8 cellular contexts compared by ENCODE assay signal in the genomic region with DNA sequence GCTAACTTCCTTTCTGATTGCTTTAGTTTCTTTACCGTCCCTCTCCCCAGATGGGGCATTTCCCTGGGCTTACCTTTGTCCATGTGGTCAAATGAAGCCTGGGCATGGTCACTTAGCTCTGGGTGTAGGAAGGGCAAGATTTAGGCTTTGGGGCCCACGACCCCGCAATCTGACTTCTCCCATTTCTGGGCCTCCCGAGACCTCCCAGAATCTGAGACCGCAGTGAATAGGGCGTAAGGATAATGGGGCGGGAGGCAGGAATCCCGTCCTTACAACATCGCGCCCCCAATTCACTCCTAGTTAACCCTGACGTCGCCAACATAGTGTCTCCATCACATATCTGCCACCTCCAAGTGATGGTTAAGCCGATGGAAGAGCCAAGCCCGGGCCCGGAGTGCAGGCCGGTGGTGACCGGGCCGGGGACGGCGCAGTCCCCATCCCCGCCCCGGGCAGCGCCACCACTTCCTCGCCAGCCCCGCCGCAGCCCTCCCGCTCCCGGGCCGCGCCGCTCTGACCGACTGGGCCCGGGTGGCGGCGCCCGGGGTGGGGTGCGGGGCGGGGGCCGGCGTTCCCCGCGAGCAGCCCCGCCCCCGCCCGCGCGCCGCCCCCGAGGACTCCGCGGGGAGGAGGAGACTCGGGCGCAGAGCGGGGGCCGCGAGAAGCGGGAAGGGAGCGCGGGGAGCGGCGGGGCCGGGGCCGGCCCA. TPM values are rescaled to one million over a fixed set of nuclear protein-coding genes. Genes with fewer than 3 reads are reported as not detected.
DNase-seq lines count a peak whose midpoint lies in the region; ATAC-seq and TF ChIP-seq lines count a peak whose summit lies in the region.

A gene with protein sequence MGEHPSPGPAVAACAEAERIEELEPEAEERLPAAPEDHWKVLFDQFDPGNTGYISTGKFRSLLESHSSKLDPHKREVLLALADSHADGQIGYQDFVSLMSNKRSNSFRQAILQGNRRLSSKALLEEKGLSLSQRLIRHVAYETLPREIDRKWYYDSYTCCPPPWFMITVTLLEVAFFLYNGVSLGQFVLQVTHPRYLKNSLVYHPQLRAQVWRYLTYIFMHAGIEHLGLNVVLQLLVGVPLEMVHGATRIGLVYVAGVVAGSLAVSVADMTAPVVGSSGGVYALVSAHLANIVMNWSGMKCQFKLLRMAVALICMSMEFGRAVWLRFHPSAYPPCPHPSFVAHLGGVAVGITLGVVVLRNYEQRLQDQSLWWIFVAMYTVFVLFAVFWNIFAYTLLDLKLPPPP (plus strand): TSS at position 641 of the 704 bp plus-strand sequence. CDS start 358 bp downstream, outside the sequence.

- DNase-seq in NCI-H1092 treated with DMSO at 0.1 percent for 48 hours (lab: John Stamatoyannopoulos, UW) (peak; percentile 38), NCI-H1092 (lab: John Stamatoyannopoulos, UW) (no peak), Panc1 (ENCODE audit: low read depth, low spot score) (no peak), GM19240 (ENCODE audit: insufficient read length, low spot score) (no peak)

- in situ Hi-C loops in Panc1 (cut with HindIII; ENCODE audit: low pct_unique_long_range_greater_than_20kb, low sequenced_read_pairs): no loop called here

- no peak for TF ChIP-seq CTCF in Panc1 (IDR thresholded peaks at IDR 0.05)

- no TSS peak for BruUV-seq in Panc1 (replicated peaks; lab: Mats Ljungman, UMichigan)

- no peak within 1 kb of the TSS for H3K9ac ChIP-seq in duodenal mucosa (ENCODE audit: low read depth in 1 of 2, low read length in 2 of 2)

- intact Hi-C loops in Panc1 (cut with micrococcal nuclease; ENCODE audit: unreplicated experiment): no loop called here

- CTCF ChIA-PET in Panc1 (lab: Charles Lee): no interaction called here

- POLR2A ChIA-PET in Panc1 (lab: Charles Lee): no interaction called here

- H3K9me3 ChIP-seq in Panc1 (ENCODE audit: control insufficient read depth, insufficient read depth, low read depth, low read length) (no peaks in the 10 kb centered on the region), duodenal mucosa (ENCODE audit: control insufficient read depth in 1 of 2, low read length in 2 of 2) (no peaks in the 10 kb centered on the region), mononuclear cell (ENCODE audit: low read depth, low read length) (no peaks in the 10 kb centered on the region)

- H3K36me3 ChIP-seq in Panc1 (ENCODE audit: control insufficient read depth, insufficient read depth, low read length) (no peaks in the 10 kb centered on the region), duodenal mucosa (ENCODE audit: control insufficient read depth in 1 of 2, insufficient read depth in 2 of 2, low read length in 2 of 2) (no peaks in the 10 kb centered on the region)

- H3K4me3 ChIP-seq in Panc1 (ENCODE audit: low read depth in 2 of 2, low read length in 2 of 2): peak within 1 kb of the TSS; percentile 46 to 47
- peak within 1 kb of the TSS; percentile 49 to 67 for H3K4me3 ChIP-seq in duodenal mucosa (ENCODE audit: low read depth in 1 of 2, low read length in 2 of 2)
- peak within 1 kb of the TSS; percentile 15 for H3K4me3 ChIP-seq in mononuclear cell (ENCODE audit: low read length)

- H3K4me1 ChIP-seq in Panc1 (ENCODE audit: control insufficient read depth, insufficient read depth, low read length) (peaks cover 5% of the 10 kb centered on the region; the same call in 1 of the 2 replicates), duodenal mucosa (ENCODE audit: control insufficient read depth in 1 of 2, insufficient read depth in 2 of 2, low read length in 2 of 2) (peaks cover 5 to 16% of the 10 kb centered on the region in 2 donors), mononuclear cell (ENCODE audit: insufficient read depth, low read length) (peaks cover 24% of the 10 kb centered on the region)

- H3K27ac ChIP-seq in Panc1 (ENCODE audit: low read length) (no peak within 1 kb of the TSS), duodenal mucosa (ENCODE audit: low read depth, low read length) (no peak within 1 kb of the TSS)

- H3K27me3 ChIP-seq in Panc1 (ENCODE audit: control insufficient read depth, insufficient read depth, low read length) (peaks cover 14% of the 10 kb centered on the region), duodenal mucosa (ENCODE audit: control insufficient read depth in 1 of 2, insufficient read depth in 2 of 2, low read length in 2 of 2) (peaks cover 52 to 63% of the 10 kb centered on the region in 2 donors), mononuclear cell (ENCODE audit: insufficient read depth, low read length) (peaks cover 59% of the 10 kb centered on the region)

- ATAC-seq in Panc1: peak; percentile 73
- no peak for ATAC-seq in HG03571 (IDR thresholded peaks at IDR 0.05; ENCODE audit: unreplicated experiment)
- no peak for ATAC-seq in GM21360 (IDR thresholded peaks at IDR 0.05; ENCODE audit: unreplicated experiment)

RNA-seq across cellular contexts. Expression of the gene that starts here (rescaled TPM):
- 3.2 TPM for total RNA-seq in Panc1 (2021; ENCODE audit: unreplicated experiment)
- polyA plus RNA-seq in Panc1 (2012; ENCODE audit: insufficient read length): 2.5 TPM
- total RNA-seq in mononuclear cell: 0.73 TPM
